ENCODE assay signal across 8 cellular contexts in the genomic region with DNA sequence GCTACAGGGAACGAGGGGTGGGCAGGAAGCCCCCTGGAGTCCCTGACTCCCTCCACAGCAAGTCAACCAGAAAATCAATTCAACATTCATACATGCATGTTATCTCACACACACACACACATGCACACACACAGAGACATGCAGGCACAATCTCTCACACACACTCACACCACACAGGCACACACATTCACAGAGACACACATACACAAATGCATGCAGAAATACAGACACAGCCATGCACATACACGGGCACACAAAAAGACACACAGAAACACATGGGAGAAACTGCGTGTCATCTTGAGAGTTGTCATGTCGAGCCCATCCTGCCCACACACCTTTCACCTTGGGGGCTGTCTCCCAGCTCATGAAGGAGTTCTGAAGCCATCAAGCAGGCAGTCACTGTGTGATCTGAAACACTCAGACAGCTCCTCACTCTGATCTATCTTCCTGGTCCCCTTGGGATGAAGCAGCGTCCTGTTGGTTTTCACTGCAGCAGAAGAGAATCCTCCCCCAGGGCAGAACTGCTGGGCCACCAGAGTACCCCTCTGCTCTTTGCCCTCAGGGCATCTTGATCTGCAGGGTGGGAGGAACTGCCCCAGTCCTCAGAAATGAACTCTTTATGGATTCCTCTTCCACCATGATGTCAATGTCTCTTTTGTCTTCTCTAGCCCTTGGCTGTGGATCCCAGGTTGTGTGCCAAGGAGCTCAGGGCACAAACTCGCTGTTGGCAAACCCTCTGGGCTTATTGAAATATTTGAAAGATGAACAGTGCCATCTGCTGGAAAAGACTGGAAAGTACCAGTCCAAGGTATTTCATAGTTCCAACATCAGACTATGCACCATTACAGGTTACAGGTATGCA.
A peak's percentile ranks its signal among the peaks of the same experiment; 100 is the strongest.
DNase-seq lines count a peak whose midpoint lies in the region; ATAC-seq and FAIRE-seq lines count a peak whose summit lies in the region.

No MANE protein-coding gene starts in this region.

- peak; percentile 43 for FAIRE-seq in islet of Langerhans (lab: Jason Lieb, UNC)

- ATAC-seq in GM21619 (IDR thresholded peaks at IDR 0.05; ENCODE audit: unreplicated experiment), result peak; percentile 64

- in situ Hi-C loops in T47D (cut with HindIII; ENCODE audit: low pct_unique_long_range_greater_than_20kb, low sequenced_read_pairs), result no loop called here

- DNase-seq in DMS153 treated with DMSO at 0.1 percent for 48 hours (lab: John Stamatoyannopoulos, UW; ENCODE audit: unreplicated experiment) (peak; percentile 56), NCI-H1092 (lab: John Stamatoyannopoulos, UW) (peak; percentile 67), T-helper 1 cell (peak in 4 of 5 donors; percentile 23 to 60 (median 54)), T47D (ENCODE audit: low read depth in 1 of 2, low spot score in 1 of 2) (peak; percentile 35 to 73), HPDE6-E6E7 (ENCODE audit: extremely low spot score) (no peak)
- peak in 2 of 3 donors; percentile 22 to 32 for DNase-seq in stimulated activated CD4-positive, alpha-beta T cell treated with anti-CD3 and anti-CD28 coated beads, TNF-alpha, amount 100 ng/mL, for 1 hour (ENCODE audit: low read depth in 3 of 3, low spot score in 1 of 3)
